In genomic region chr4:38663801-38664703, GRCh38 we compare ENCODE assay signal across 1 cellular context.
TF ChIP-seq lines count a peak whose summit lies in the region.

Gene KLF3, plus strand, starts transcription at chr4:38664199. Its CDS starts 16,427 bp downstream, at chr4:38680626.

TF ChIP-seq in SK-N-SH, 30 proteins besides CTCF, POLR2A, EP300 and RAD21 (continued from another document):
- TF ChIP-seq REST (IDR thresholded peaks at IDR 0.05; ENCODE audit: low read depth, low read length) (0 out of 2 replicates have a peak, but pooled peaks have one; percentile 9), NRF1 (IDR thresholded peaks at IDR 0.05; ENCODE audit: low read depth, low read length) (0 out of 2 replicates have a peak, but pooled peaks have one; percentile 11)
- TF ChIP-seq, protein P1, sequence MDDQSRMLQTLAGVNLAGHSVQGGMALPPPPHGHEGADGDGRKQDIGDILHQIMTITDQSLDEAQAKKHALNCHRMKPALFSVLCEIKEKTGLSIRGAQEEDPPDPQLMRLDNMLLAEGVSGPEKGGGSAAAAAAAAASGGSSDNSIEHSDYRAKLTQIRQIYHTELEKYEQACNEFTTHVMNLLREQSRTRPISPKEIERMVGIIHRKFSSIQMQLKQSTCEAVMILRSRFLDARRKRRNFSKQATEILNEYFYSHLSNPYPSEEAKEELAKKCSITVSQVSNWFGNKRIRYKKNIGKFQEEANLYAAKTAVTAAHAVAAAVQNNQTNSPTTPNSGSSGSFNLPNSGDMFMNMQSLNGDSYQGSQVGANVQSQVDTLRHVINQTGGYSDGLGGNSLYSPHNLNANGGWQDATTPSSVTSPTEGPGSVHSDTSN (IDR thresholded peaks at IDR 0.05) = peak; percentile 5; the same call in 1 of the 2 replicates
TF ChIP-seq in SK-N-SH: peak in this region for 9.
